ENCODE assay signal across 9 cellular contexts in the genomic region with DNA sequence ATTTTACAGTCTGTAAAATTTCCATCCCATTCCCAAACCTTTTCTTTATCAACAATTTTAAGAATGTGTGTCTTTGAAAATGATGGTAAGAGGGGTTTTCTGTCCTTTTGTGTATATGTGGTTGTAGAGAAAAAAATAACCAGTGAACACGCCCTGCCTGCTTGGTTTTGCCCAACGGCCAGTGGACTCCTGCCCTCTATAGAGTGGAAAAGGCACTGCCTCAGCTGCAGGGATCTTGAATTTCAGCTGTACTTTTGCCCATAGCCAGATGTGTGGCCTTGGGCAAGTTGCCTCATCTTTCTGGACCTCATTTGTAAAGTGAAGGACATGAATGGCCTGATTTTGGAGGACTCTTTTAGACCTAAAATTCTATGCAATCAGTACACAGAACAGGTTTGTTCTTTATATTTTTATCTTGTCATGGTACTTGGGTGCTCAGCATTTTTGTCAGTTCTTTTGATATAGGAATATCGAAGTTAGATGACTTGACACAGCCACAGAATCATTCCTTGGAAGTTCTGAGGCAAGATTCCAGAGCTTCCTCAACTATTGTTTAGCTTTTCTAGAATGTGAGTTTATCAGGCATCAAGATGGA.
DNase-seq lines count a peak whose midpoint lies in the region; ATAC-seq, FAIRE-seq and TF ChIP-seq lines count a peak whose summit lies in the region.
"Had no signal": no experiment of that assay in that cellular context is flagged by ENCODE, and none has a peak within 500 bp of the region (broad histone marks: within the 10 kb centered on the region; RNA-seq: fewer than 3 reads in every experiment).

No MANE protein-coding gene starts in this region.

- no peaks in the 10 kb centered on the region for H3K9me3 Mint-ChIP-seq in activated CD8-positive, alpha-beta memory T cell treated with anti-CD3 and anti-CD28 coated beads, Interleukin-2, amount 10 ng/mL, durations not matched to agents 7 days and 5 days (ENCODE audit: low read depth)

- TF ChIP-seq CTCF in A549 (IDR thresholded peaks at IDR 0.05), result peak; percentile 45
- TF ChIP-seq CTCF in Loucy (conservative IDR thresholded peaks at IDR 0.05; ENCODE audit: low read length), result peak; percentile 77

- 15% methylated on average over 3 of the region's 3 CpGs for WGBS in A549 (ENCODE audit: missing lambda C conversion rate)

- no peak overlapping the region for H3K4me3 Mint-ChIP-seq in activated CD8-positive, alpha-beta memory T cell treated with anti-CD3 and anti-CD28 coated beads, Interleukin-2, amount 10 ng/mL, durations not matched to agents 7 days and 5 days

- peak; percentile 88 to 95 for ATAC-seq in A549
- no peak for ATAC-seq in HG03135 (IDR thresholded peaks at IDR 0.05; ENCODE audit: unreplicated experiment)
- no peak for ATAC-seq in activated CD8-positive, alpha-beta memory T cell treated with anti-CD3 and anti-CD28 coated beads, Interleukin-2, amount 10 ng/mL, durations not matched to agents 7 days and 5 days

- no peaks in the 10 kb centered on the region for H3K36me3 Mint-ChIP-seq in activated CD8-positive, alpha-beta memory T cell treated with anti-CD3 and anti-CD28 coated beads, Interleukin-2, amount 10 ng/mL, durations not matched to agents 7 days and 5 days

- TF ChIP-seq RAD21 in A549 (conservative IDR thresholded peaks at IDR 0.05 in 1 of 2, IDR thresholded peaks at IDR 0.05 in 1 of 2), result peak; percentile 63 to 70

- no peaks in the 10 kb centered on the region for H3K9me3 ChIP-seq in A549
- no peaks in the 10 kb centered on the region for H3K9me3 ChIP-seq in Loucy (ENCODE audit: insufficient read depth, low read depth, low read length)

- peaks cover 28% of the 10 kb centered on the region for H3K27me3 Mint-ChIP-seq in activated CD8-positive, alpha-beta memory T cell treated with anti-CD3 and anti-CD28 coated beads, Interleukin-2, amount 10 ng/mL, durations not matched to agents 7 days and 5 days

- H3K9me2 ChIP-seq in Loucy (replicated peaks; ENCODE audit: low read depth, low read length), result no peaks in the 10 kb centered on the region

- TF ChIP-seq POLR2A in A549 (IDR thresholded peaks at IDR 0.05; ENCODE audit: low read length), result no peak

- H3K27ac Mint-ChIP-seq in activated CD8-positive, alpha-beta memory T cell treated with anti-CD3 and anti-CD28 coated beads, Interleukin-2, amount 10 ng/mL, durations not matched to agents 7 days and 5 days, result no peak overlapping the region

- in situ Hi-C loops in T47D (cut with HindIII; ENCODE audit: low pct_unique_long_range_greater_than_20kb, low sequenced_read_pairs), result no loop called here

- H3F3A ChIP-seq in Loucy (ENCODE audit: low read depth), result no peaks in the 10 kb centered on the region

- H3K4me1 ChIP-seq in A549 (no peaks in the 10 kb centered on the region), Loucy (ENCODE audit: insufficient read depth, low read length, poor library complexity, severe bottlenecking) (no peaks in the 10 kb centered on the region)

- CTCF ChIA-PET in A549 (lab: Yijun Ruan, JAX), result interaction anchor here (0.6 to 4.5 kb wide), 14 partner anchors 15 to 311 kb away, joined by 3 to 18 read pairs (median 3); no protein-coding TSS in a partner anchor
- CTCF ChIA-PET in activated CD8-positive, alpha-beta memory T cell treated with anti-CD3 and anti-CD28 coated beads, Interleukin-2, amount 10 ng/mL, durations not matched to agents 7 days and 5 days (lab: Charles Lee), result interaction anchor here (0.9 to 1.2 kb wide), 3 partner anchors 19 to 312 kb away, joined by 3 to 5 read pairs (median 3); no protein-coding TSS in a partner anchor

- FAIRE-seq in A549 (lab: Jason Lieb, UNC), result peak; percentile 43
- FAIRE-seq: endometrium had no signal

- H3K4me3 ChIP-seq in A549, result no peak overlapping the region
- no peak overlapping the region for H3K4me3 ChIP-seq in Loucy (ENCODE audit: low read length, poor library complexity, severe bottlenecking)

- POLR2A ChIA-PET in A549 (lab: Yijun Ruan, JAX), result no interaction called here

- peak; percentile 48 to 61 for DNase-seq in A549 (ENCODE audit: low read depth in 1 of 2, low spot score in 1 of 2)
- DNase-seq in GM04504 (ENCODE audit: low read depth), result peak; percentile 55
- peak; percentile 79 to 80 for DNase-seq in T47D (ENCODE audit: low read depth in 1 of 2, low spot score in 1 of 2)
- peak; percentile 68 for DNase-seq in medulla oblongata (ENCODE audit: extremely low spot score)
- no peak for DNase-seq in stimulated activated naive CD4-positive, alpha-beta T cell treated with Interleukin-2 at 50 U/mL for 16 hours (lab: John Stamatoyannopoulos, UW)
- DNase-seq in activated CD8-positive, alpha-beta memory T cell treated with anti-CD3 and anti-CD28 coated beads, Interleukin-2, amount 10 ng/mL, durations not matched to agents 7 days and 5 days, result no peak

- no peaks in the 10 kb centered on the region for H3K36me3 ChIP-seq in Loucy (ENCODE audit: insufficient read depth, low read length)

- no peak overlapping the region for H3K9ac ChIP-seq in Loucy (ENCODE audit: low read depth, low read length, poor library complexity, severe bottlenecking)

- H3K27ac ChIP-seq in A549, result no peak overlapping the region

- H3K4me2 ChIP-seq in A549, result no peak overlapping the region
- no peak overlapping the region for H3K4me2 ChIP-seq in Loucy (ENCODE audit: low read depth, low read length, poor library complexity, severe bottlenecking)

- TF ChIP-seq EP300 in A549 (IDR thresholded peaks at IDR 0.05), result no peak

- no peak overlapping the region for H2AFZ ChIP-seq in Loucy (ENCODE audit: low read length)

- no peaks in the 10 kb centered on the region for H3K4me1 Mint-ChIP-seq in activated CD8-positive, alpha-beta memory T cell treated with anti-CD3 and anti-CD28 coated beads, Interleukin-2, amount 10 ng/mL, durations not matched to agents 7 days and 5 days

- no peaks in the 10 kb centered on the region for H3K27me3 ChIP-seq in Loucy (ENCODE audit: insufficient read depth, low read length, poor library complexity, severe bottlenecking)

- no peaks in the 10 kb centered on the region for H3K79me2 ChIP-seq in Loucy (ENCODE audit: insufficient read depth, low read length)

- no peaks in the 10 kb centered on the region for H4K20me1 ChIP-seq in Loucy (ENCODE audit: insufficient read depth, low read length, poor library complexity, severe bottlenecking)

TF ChIP-seq in A549, 52 proteins besides CTCF, POLR2A, EP300 and RAD21:
- TF ChIP-seq SMC3 (IDR thresholded peaks at IDR 0.05), result peak; percentile 62
- TF ChIP-seq ZSCAN20 (CRISPR knock-in tag; IDR thresholded peaks at IDR 0.05), result no peak
- no peak for TF ChIP-seq RARB (CRISPR knock-in tag; IDR thresholded peaks at IDR 0.05)
TF ChIP-seq in A549: peak in this region for 1.

Comparison
In these comparisons a context has a peak if more than half of its experiments do, and no peak if none do; other contexts are left out.
1. ATAC-seq: peak in A549 (2 of 2); none in HG03135 (single experiment) and activated CD8-positive, alpha-beta memory T cell treated with anti-CD3 and anti-CD28 coated beads, Interleukin-2, amount 10 ng/mL, durations not matched to agents 7 days and 5 days (single experiment).
2. DNase-seq: peak in A549 (2 of 2), GM04504 (single experiment), T47D (2 of 2) and medulla oblongata (single experiment); none in stimulated activated naive CD4-positive, alpha-beta T cell treated with Interleukin-2 at 50 U/mL for 16 hours (single experiment) and activated CD8-positive, alpha-beta memory T cell treated with anti-CD3 and anti-CD28 coated beads, Interleukin-2, amount 10 ng/mL, durations not matched to agents 7 days and 5 days (single experiment).